ENCODE assay signal across 17 cellular contexts in genomic region chr1:96557336-96557735, GRCh38.
DNase-seq lines count a peak whose midpoint lies in the region; ATAC-seq and TF ChIP-seq lines count a peak whose summit lies in the region.
"Had no signal": no experiment of that assay in that cellular context is flagged by ENCODE, and none has a peak within 500 bp of the region (broad histone marks: within the 10 kb centered on the region; RNA-seq: fewer than 3 reads in every experiment).

No MANE protein-coding gene starts in this region.

- no peaks in the 10 kb centered on the region for H3K36me3 ChIP-seq in osteoblast (ENCODE audit: insufficient read depth, low read length)
- H3K36me3 ChIP-seq: Peyer's patch had no signal

- ATAC-seq in HG02759 (IDR thresholded peaks at IDR 0.05; ENCODE audit: unreplicated experiment) (no peak), HG03139 (IDR thresholded peaks at IDR 0.05; ENCODE audit: unreplicated experiment) (no peak)
- ATAC-seq: CD8-positive, alpha-beta T cell; SK-N-SH treated with all-trans-retinoic acid at 6 μM for 48 hours had no signal

- H3K27me3 ChIP-seq in osteoblast (ENCODE audit: insufficient read depth, low read length), result no peaks in the 10 kb centered on the region
- H3K27me3 ChIP-seq: Peyer's patch had no signal

- no peak overlapping the region for H2AFZ ChIP-seq in osteoblast (ENCODE audit: low read length)

- no peak overlapping the region for H3K27ac ChIP-seq in osteoblast (ENCODE audit: low read depth, low read length)
- H3K27ac ChIP-seq: HL-60, Peyer's patch had no signal

- no peak overlapping the region for H3K4me3 ChIP-seq in osteoblast (ENCODE audit: insufficient read depth, low read length)
- H3K4me3 ChIP-seq: Peyer's patch had no signal

- no peaks in the 10 kb centered on the region for H3K9me3 ChIP-seq in osteoblast (ENCODE audit: low read depth, low read length)
- H3K9me3 ChIP-seq: Peyer's patch had no signal

- peaks cover 25% of the 10 kb centered on the region for H3K4me1 ChIP-seq in osteoblast (ENCODE audit: insufficient read depth, low read length)
- H3K4me1 ChIP-seq: Peyer's patch had no signal

- no peak overlapping the region for H3K4me2 ChIP-seq in osteoblast (ENCODE audit: insufficient read depth, low read length)

- TF ChIP-seq CTCF in osteoblast (IDR thresholded peaks at IDR 0.05; ENCODE audit: extremely low read depth, low read depth, low read length), result no peak

- H4K20me1 ChIP-seq in osteoblast (ENCODE audit: insufficient read depth, low read length), result no peaks in the 10 kb centered on the region

- no peaks in the 10 kb centered on the region for H3K79me2 ChIP-seq in osteoblast (ENCODE audit: insufficient read depth, low read length)

- peak; percentile 9 for DNase-seq in ELR (ENCODE audit: low read depth)
- DNase-seq in LHCN-M2 (ENCODE audit: low read depth), result peak; percentile 8
- peak; percentile 69 for DNase-seq in fibroblast of gingiva (ENCODE audit: low read depth)
- DNase-seq in renal cortical epithelial cell (ENCODE audit: low read depth), result peak; percentile 61
- DNase-seq in osteoblast (ENCODE audit: insufficient read length, low spot score, missing footprints), result no peak
- DNase-seq: ACHN; CD8-positive, alpha-beta T cell; KBM-7; NCI-H1105 treated with DMSO at 0.1 percent for 48 hours; NCI-H187; NCI-H82; Peyer's patch; Right ventricle myocardium superior had no signal
